In genomic region chr4:123305746-123306145, GRCh38 we compare ENCODE assay signal across 13 cellular contexts.
DNase-seq lines count a peak whose midpoint lies in the region; TF ChIP-seq lines count a peak whose summit lies in the region.
"Had no signal": no experiment of that assay in that cellular context is flagged by ENCODE, and none has a peak within 500 bp of the region (broad histone marks: within the 10 kb centered on the region; RNA-seq: fewer than 3 reads in every experiment).

No MANE protein-coding gene starts in this region.

- H3K9me3 Mint-ChIP-seq in nephron (no peaks in the 10 kb centered on the region), endothelial cell (ENCODE audit: unreplicated experiment) (no peaks in the 10 kb centered on the region)

- H3K27ac Mint-ChIP-seq in nephron: peak overlapping the region; percentile 63 to 84 (median 66)
- H3K27ac Mint-ChIP-seq in endothelial cell (ENCODE audit: unreplicated experiment): no peak overlapping the region

- peaks cover 25% of the 10 kb centered on the region for H3K4me1 Mint-ChIP-seq in nephron
- H3K4me1 Mint-ChIP-seq in endothelial cell (ENCODE audit: unreplicated experiment): peaks cover 6% of the 10 kb centered on the region

- peak; percentile 2 for DNase-seq in NCI-H1092 treated with DMSO at 0.1 percent for 48 hours (lab: John Stamatoyannopoulos, UW)
- no peak for DNase-seq in NCI-H1092 (lab: John Stamatoyannopoulos, UW)
- peak; percentile 68 for DNase-seq in SK-MEL-5 (ENCODE audit: low read depth, low spot score)
- DNase-seq in superior temporal gyrus (ENCODE audit: extremely low spot score): peak; percentile 25
- no peak for DNase-seq in endothelial cell (ENCODE audit: low spot score)
- DNase-seq in GDM1 (lab: John Stamatoyannopoulos, UW): no peak
- DNase-seq in NOMO-1 treated with DMSO at 0.1 percent for 48 hours (lab: John Stamatoyannopoulos, UW; ENCODE audit: unreplicated experiment): no peak
- DNase-seq: DMS 273 treated with DMSO at 0.1 percent for 48 hours, GOT3, KBM-7, NCI-H1694 treated with DMSO at 0.1 percent for 48 hours, NCI-H524 had no signal

- H3K36me3 Mint-ChIP-seq in nephron (ENCODE audit: low read depth): peaks cover 7% of the 10 kb centered on the region
- no peaks in the 10 kb centered on the region for H3K36me3 Mint-ChIP-seq in endothelial cell (ENCODE audit: low read depth, unreplicated experiment)

- H3K27me3 Mint-ChIP-seq in nephron (ENCODE audit: low read depth) (no peaks in the 10 kb centered on the region), endothelial cell (ENCODE audit: unreplicated experiment) (peaks cover 9% of the 10 kb centered on the region)

- H3K4me3 Mint-ChIP-seq in nephron: peak overlapping the region in 1 of 3 experiments; percentile 13
- H3K4me3 Mint-ChIP-seq in endothelial cell (ENCODE audit: unreplicated experiment): no peak overlapping the region

- TF ChIP-seq CTCF in nephron (IDR thresholded peaks at IDR 0.05; ENCODE audit: unreplicated experiment in 3 of 3): no peak
- TF ChIP-seq CTCF in endothelial cell (IDR thresholded peaks at IDR 0.05; ENCODE audit: unreplicated experiment): no peak

- in situ Hi-C loops in SK-MEL-5 (cut with HindIII; ENCODE audit: low pct_unique_long_range_greater_than_20kb, low sequenced_read_pairs): no loop called here

Comparison
In these comparisons a context has a peak if more than half of its experiments do, and no peak if none do; other contexts are left out.
1. DNase-seq: peak in NCI-H1092 treated with DMSO at 0.1 percent for 48 hours (single experiment), SK-MEL-5 (single experiment) and superior temporal gyrus (single experiment); none in NCI-H1092 (single experiment), endothelial cell (single experiment), GDM1 (single experiment) and NOMO-1 treated with DMSO at 0.1 percent for 48 hours (single experiment).